In genomic region chr12:48157889-48158370, GRCh38 we compare ENCODE assay signal across 8 cellular contexts. TPM values are rescaled to one million over a fixed set of nuclear protein-coding genes. Genes with fewer than 3 reads are reported as not detected.
DNase-seq lines count a peak whose midpoint lies in the region; ATAC-seq and TF ChIP-seq lines count a peak whose summit lies in the region.

No MANE protein-coding gene starts in this region.

- intact Hi-C loops in Panc1 (cut with micrococcal nuclease; ENCODE audit: unreplicated experiment), result loop anchor here (10.0 kb wide), 1 partner anchor 53 kb away; the partner anchor contains the start of gene SENP1

- H3K36me3 ChIP-seq in Panc1 (ENCODE audit: control insufficient read depth, insufficient read depth, low read length), result no peaks in the 10 kb centered on the region; the same call in 1 of the 2 replicates

- ATAC-seq in GM19455 (IDR thresholded peaks at IDR 0.05; ENCODE audit: unreplicated experiment) (peak; percentile 24), Panc1 (no peak)

- no peaks in the 10 kb centered on the region for H3K9me3 ChIP-seq in Panc1 (ENCODE audit: control insufficient read depth, insufficient read depth, low read depth, low read length)

- peak overlapping the region; percentile 94 for H3K27ac ChIP-seq in Panc1 (ENCODE audit: low read length)
- H3K27ac ChIP-seq in epithelial cell of prostate, result peak overlapping the region; percentile 40

- in situ Hi-C loops in Panc1 (cut with HindIII; ENCODE audit: low pct_unique_long_range_greater_than_20kb, low sequenced_read_pairs), result no loop called here

- H3K4me1 ChIP-seq in Panc1 (ENCODE audit: control insufficient read depth, insufficient read depth, low read length), result peaks cover 10% of the 10 kb centered on the region; the same call in 1 of the 2 replicates

- TF ChIP-seq CTCF in Panc1 (IDR thresholded peaks at IDR 0.05), result no peak; the same call in 1 of the 2 replicates

- POLR2A ChIA-PET in Panc1 (lab: Charles Lee), result no interaction called here

- H3K4me3 ChIP-seq in Panc1 (ENCODE audit: low read depth in 2 of 2, low read length in 2 of 2) (peak overlapping the region; percentile 98), skeletal muscle cell (ENCODE audit: low read depth, low read length) (peak overlapping the region; percentile 87)

- no peaks in the 10 kb centered on the region for H3K27me3 ChIP-seq in Panc1 (ENCODE audit: control insufficient read depth, insufficient read depth, low read length)

- no TSS peak for BruUV-seq in Panc1 (replicated peaks; lab: Mats Ljungman, UMichigan)

- DNase-seq in Panc1 (ENCODE audit: low read depth, low spot score), result no peak
- DNase-seq in epithelial cell of prostate (ENCODE audit: low read depth, low spot score), result no peak
- no peak for DNase-seq in skeletal muscle cell (ENCODE audit: low read depth)
- DNase-seq in hepatic stellate cell (ENCODE audit: low spot score), result no peak
- DNase-seq in germinal center (ENCODE audit: low spot score), result no peak
- no peak for DNase-seq in DMS 273 (lab: John Stamatoyannopoulos, UW; ENCODE audit: unreplicated experiment)
- no peak for DNase-seq in amniotic stem cell (lab: John Stamatoyannopoulos, UW)

- CTCF ChIA-PET in Panc1 (lab: Charles Lee), result interaction anchor here (0.6 kb wide), 1 partner anchor 452 kb away, joined by 10 read pairs; the partner anchor contains the start of gene RPAP3

RNA-seq across cellular contexts. Expression of gene ASB8, which starts 0.6 kb away (rescaled TPM):
- 17.1 TPM for total RNA-seq in Panc1 (2021; ENCODE audit: unreplicated experiment)
- polyA plus RNA-seq in Panc1 (2012; ENCODE audit: insufficient read length), result 13.5 TPM

RNA-seq across cellular contexts. Expression of gene CCDC184, which starts 25.5 kb away (rescaled TPM):
- total RNA-seq in Panc1 (2021; ENCODE audit: unreplicated experiment), result 0.74 TPM
- polyA plus RNA-seq in Panc1 (2012; ENCODE audit: insufficient read length), result 0.99 TPM

RNA-seq across cellular contexts. Expression of gene PFKM, which starts 38.8 kb away (rescaled TPM):
- 56.1 TPM for total RNA-seq in Panc1 (2021; ENCODE audit: unreplicated experiment)
- 45.8 TPM for polyA plus RNA-seq in Panc1 (2012; ENCODE audit: insufficient read length)

RNA-seq across cellular contexts. Expression of gene OR10AD1, which starts 45.2 kb away (rescaled TPM):
- not detected for total RNA-seq in Panc1 (2021; ENCODE audit: unreplicated experiment)
- 0.23 TPM for polyA plus RNA-seq in Panc1 (2012; ENCODE audit: insufficient read length)

RNA-seq across cellular contexts. Expression of gene SENP1, which starts 52.1 kb away (rescaled TPM):
- total RNA-seq in Panc1 (2021; ENCODE audit: unreplicated experiment), result 35.2 TPM
- polyA plus RNA-seq in Panc1 (2012; ENCODE audit: insufficient read length), result 6.1 TPM
